ENCODE assay signal across 34 cellular contexts in the genomic region with DNA sequence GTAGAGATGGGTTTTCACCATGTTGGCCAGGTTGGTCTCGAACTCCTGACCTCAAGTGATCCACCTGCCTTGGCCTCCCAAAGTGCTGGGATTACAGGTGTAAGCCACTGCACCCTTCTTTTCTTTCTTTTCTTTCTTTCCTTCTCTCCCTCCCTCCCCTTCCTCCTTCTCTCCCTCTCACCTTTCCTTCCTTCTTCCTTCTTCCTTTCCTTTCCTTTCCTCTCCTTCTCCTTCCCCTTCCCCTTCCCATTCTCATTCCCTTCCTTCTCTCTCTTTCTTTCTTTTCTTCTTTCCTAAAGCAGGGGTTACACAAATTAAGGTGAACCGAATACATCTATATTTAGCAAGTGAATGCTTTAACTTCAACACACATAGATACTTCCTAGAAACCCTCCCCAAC.
"Had no signal": no experiment of that assay in that cellular context is flagged by ENCODE, and none has a peak within 500 bp of the region (broad histone marks: within the 10 kb centered on the region; RNA-seq: fewer than 3 reads in every experiment).

No MANE protein-coding gene starts in this region.

- H3K27me3 ChIP-seq: MG63 had no signal

- H3K4me3 ChIP-seq: MG63 had no signal

- H3K9me3 ChIP-seq: MG63 had no signal

- DNase-seq: Kasumi-1, MG63, MM.1S, MV-4-11, NCI-H1048, NCI-H1092, NCI-H1092 treated with DMSO at 0.1 percent for 48 hours, NCI-H1105, NCI-H1105 treated with DMSO at 0.1 percent for 48 hours, NCI-H1417, NCI-H1417 treated with DMSO at 0.1 percent for 48 hours, NCI-H1436, NCI-H1436 treated with DMSO at 0.1 percent for 48 hours, NCI-H146, NCI-H1694, NCI-H1694 treated with DMSO at 0.1 percent for 48 hours, NCI-H187, NCI-H187 treated with DMSO at 0.1 percent for 48 hours, NCI-H1930, NCI-H2029, NCI-H2029 treated with DMSO at 0.1 percent for 48 hours, NCI-H2081, NCI-H2081 treated with DMSO at 0.1 percent for 48 hours, NCI-H2107, NCI-H2171, NCI-H2171 treated with DMSO at 0.1 percent for 48 hours, NCI-H2227 treated with DMSO at 0.1 percent for 48 hours, NCI-H226, NCI-H345, NCI-H446, NCI-H446 treated with DMSO at 0.1 percent for 48 hours, NCI-H510A, NCI-H510A treated with DMSO at 0.1 percent for 48 hours, NCI-H524 had no signal

- H3K36me3 ChIP-seq: MG63 had no signal
